ENCODE assay signal across 8 cellular contexts in genomic region chr9:127503947-127504886, GRCh38. TPM values are rescaled to one million over a fixed set of nuclear protein-coding genes. Genes with fewer than 3 reads are reported as not detected.
DNase-seq lines count a peak whose midpoint lies in the region; ATAC-seq and TF ChIP-seq lines count a peak whose summit lies in the region.

No MANE protein-coding gene starts in this region.

- peaks cover 4% of the 10 kb centered on the region for H3K36me3 ChIP-seq in CD4-positive, CD25-positive, alpha-beta regulatory T cell (ENCODE audit: control insufficient read depth, insufficient read depth, low read length)
- H3K36me3 ChIP-seq in endodermal cell (ENCODE audit: control insufficient read depth, insufficient read depth, low read length) = no peaks in the 10 kb centered on the region

- H3K27ac Mint-ChIP-seq in CD4-positive, CD25-positive, alpha-beta regulatory T cell = no peak overlapping the region
- peak overlapping the region; percentile 17 for H3K27ac Mint-ChIP-seq in endodermal cell

- H3K27ac ChIP-seq in CD4-positive, CD25-positive, alpha-beta regulatory T cell (ENCODE audit: insufficient read depth, low read length, poor library complexity, severe bottlenecking) = no peak overlapping the region
- no peak overlapping the region for H3K27ac ChIP-seq in endodermal cell (ENCODE audit: low read depth, low read length)

- H3K9me3 ChIP-seq in CD4-positive, CD25-positive, alpha-beta regulatory T cell (ENCODE audit: control insufficient read depth in 2 of 2, low read length in 2 of 2) = no peaks in the 10 kb centered on the region
- no peaks in the 10 kb centered on the region for H3K9me3 ChIP-seq in endodermal cell (ENCODE audit: control insufficient read depth, low read length)

- no peaks in the 10 kb centered on the region for H3K9me3 Mint-ChIP-seq in CD4-positive, CD25-positive, alpha-beta regulatory T cell
- no peaks in the 10 kb centered on the region for H3K9me3 Mint-ChIP-seq in endodermal cell

- DNase-seq in CD4-positive, CD25-positive, alpha-beta regulatory T cell = peak; percentile 62 to 85 (median 76)
- peak; percentile 64 to 88 for DNase-seq in NOMO-1 (lab: John Stamatoyannopoulos, UW; ENCODE audit: unreplicated experiment in 2 of 2)
- peak; percentile 49 to 55 for DNase-seq in activated CD8-positive, alpha-beta memory T cell treated with anti-CD3 and anti-CD28 coated beads for 4 hours (ENCODE audit: low read depth in 2 of 2)
- DNase-seq in endodermal cell = peak; percentile 96
- peak; percentile 80 for DNase-seq in midbrain (lab: John Stamatoyannopoulos, UW)
- peak; percentile 61 to 71 for DNase-seq in stimulated activated CD8-positive, alpha-beta memory T cell treated with anti-CD3 and anti-CD28 coated beads, Interleukin-15, amount 100 ng/mL, for 48 hours (ENCODE audit: low read depth in 2 of 2)

- H3K9ac ChIP-seq in endodermal cell (ENCODE audit: extremely low read depth, low read length, poor library complexity, severe bottlenecking) = no peak overlapping the region

- H3K27me3 Mint-ChIP-seq in CD4-positive, CD25-positive, alpha-beta regulatory T cell = no peaks in the 10 kb centered on the region
- H3K27me3 Mint-ChIP-seq in endodermal cell (ENCODE audit: insufficient read depth) = no peaks in the 10 kb centered on the region

- no peak overlapping the region for H3K4me3 ChIP-seq in CD4-positive, CD25-positive, alpha-beta regulatory T cell (ENCODE audit: low read depth, low read length)
- no peak overlapping the region for H3K4me3 ChIP-seq in endodermal cell (ENCODE audit: low read length)

- H3K4me1 Mint-ChIP-seq in CD4-positive, CD25-positive, alpha-beta regulatory T cell = peaks cover 0 to 4% (median under 1%) of the 10 kb centered on the region in 4 donors
- no peaks in the 10 kb centered on the region for H3K4me1 Mint-ChIP-seq in endodermal cell

- ATAC-seq in CD4-positive, CD25-positive, alpha-beta regulatory T cell (ENCODE audit: low read depth in 2 of 2) = peak; percentile 65 to 76
- peak; percentile 48 for ATAC-seq in HG03521 (IDR thresholded peaks at IDR 0.05; ENCODE audit: unreplicated experiment)
- no peak for ATAC-seq in GM21825 (IDR thresholded peaks at IDR 0.05; ENCODE audit: unreplicated experiment)

- H3K4me3 Mint-ChIP-seq in CD4-positive, CD25-positive, alpha-beta regulatory T cell = no peak overlapping the region
- H3K4me3 Mint-ChIP-seq in endodermal cell = no peak overlapping the region

- no peaks in the 10 kb centered on the region for H3K27me3 ChIP-seq in CD4-positive, CD25-positive, alpha-beta regulatory T cell (ENCODE audit: control insufficient read depth, insufficient read depth, low read length)
- no peaks in the 10 kb centered on the region for H3K27me3 ChIP-seq in endodermal cell (ENCODE audit: control insufficient read depth, insufficient read depth, low read length, poor library complexity, severe bottlenecking)

- TF ChIP-seq CTCF in endodermal cell (conservative IDR thresholded peaks at IDR 0.05) = peak; percentile 96

- H3K4me1 ChIP-seq in CD4-positive, CD25-positive, alpha-beta regulatory T cell (ENCODE audit: control insufficient read depth, insufficient read depth, low read length, poor library complexity, severe bottlenecking) = no peaks in the 10 kb centered on the region
- no peaks in the 10 kb centered on the region for H3K4me1 ChIP-seq in endodermal cell (ENCODE audit: control insufficient read depth, insufficient read depth, low read length)

- WGBS in endodermal cell (ENCODE audit: insufficient coverage in 1 of 2, insufficient read length in 1 of 2), 2 experiments = 67 to 68% methylated on average over 23 to 25 of the region's 25 CpGs

- H3K36me3 Mint-ChIP-seq in CD4-positive, CD25-positive, alpha-beta regulatory T cell = peaks cover 8% of the 10 kb centered on the region
- peaks cover 12% of the 10 kb centered on the region for H3K36me3 Mint-ChIP-seq in endodermal cell (ENCODE audit: low read depth)

RNA-seq across cellular contexts. Expression of gene LRSAM1, which starts 52.9 kb away (rescaled TPM):
- 24.0 TPM for total RNA-seq in CD4-positive, CD25-positive, alpha-beta regulatory T cell
- polyA plus RNA-seq in CD4-positive, CD25-positive, alpha-beta regulatory T cell = 1 to 10 TPM; 3.9 to 7.2 (median 5.2) TPM
- total RNA-seq in endodermal cell = 10 to 100 TPM; 18.4 to 19.8 TPM
- polyA plus RNA-seq in endodermal cell (2013, experiment 1 of 2) = 18.1 TPM
- 17.8 TPM for polyA plus RNA-seq in endodermal cell (2013, experiment 2 of 2)

RNA-seq across cellular contexts. Expression of gene RPL12, which starts 53.0 kb away (rescaled TPM):
- total RNA-seq in CD4-positive, CD25-positive, alpha-beta regulatory T cell = 1,070 TPM
- 1,000 to 10,000 TPM; 1,415 to 2,269 (median 1,793) TPM for polyA plus RNA-seq in CD4-positive, CD25-positive, alpha-beta regulatory T cell
- 1,000 to 10,000 TPM; 1,241 to 1,436 TPM for total RNA-seq in endodermal cell
- polyA plus RNA-seq in endodermal cell (2013, experiment 1 of 2) = 1,289 TPM
- polyA plus RNA-seq in endodermal cell (2013, experiment 2 of 2) = 1,216 TPM
